ENCODE assay signal across 19 cellular contexts in genomic region chr7:55651057-55651456, GRCh38.
"Had no signal": no experiment of that assay in that cellular context is flagged by ENCODE, and none has a peak within 500 bp of the region (broad histone marks: within the 10 kb centered on the region; RNA-seq: fewer than 3 reads in every experiment).

No MANE protein-coding gene starts in this region.

- H3K36me3 ChIP-seq: tibial nerve, upper lobe of right lung, vagina had no signal

- H3K27ac ChIP-seq: foreskin keratinocyte, hepatocyte, testis, tibial nerve, upper lobe of right lung, vagina had no signal

- H3K4me3 ChIP-seq: hepatocyte, testis, tibial nerve, upper lobe of right lung, vagina had no signal

- H3K27me3 Mint-ChIP-seq: dendritic cell treated with granulocyte-macrophage colony-stimulating factor and Interleukin-4, amounts not matched to agents 40 ng/mL and 50 ng/mL, for 4 days had no signal

- H3K4me1 ChIP-seq: foreskin keratinocyte, testis, tibial nerve, upper lobe of right lung, vagina had no signal

- H3K36me3 Mint-ChIP-seq: naive thymus-derived CD4-positive, alpha-beta T cell; stimulated activated naive B cell treated with anti-CD40 and anti-IgM and Interleukin-4, amounts not matched to agents 10 μg/mL and 1 μg/mL and 100 μg/mL, for 72 hours had no signal

- H3K4me3 Mint-ChIP-seq: dendritic cell treated with granulocyte-macrophage colony-stimulating factor and Interleukin-4, amounts not matched to agents 40 ng/mL and 50 ng/mL, for 4 days; naive thymus-derived CD4-positive, alpha-beta T cell; nephron progenitor cell; stimulated activated naive B cell treated with anti-CD40 and anti-IgM and Interleukin-4, amounts not matched to agents 10 μg/mL and 1 μg/mL and 100 μg/mL, for 72 hours; stimulated activated naive CD8-positive, alpha-beta T cell treated with anti-CD3 and anti-CD28 coated beads, Interleukin-15, amount 100 ng/mL, for 72 hours had no signal

- H3K4me1 Mint-ChIP-seq: naive thymus-derived CD4-positive, alpha-beta T cell; nephron progenitor cell; stimulated activated naive B cell treated with anti-CD40 and anti-IgM and Interleukin-4, amounts not matched to agents 10 μg/mL and 1 μg/mL and 100 μg/mL, for 72 hours; stimulated activated naive CD8-positive, alpha-beta T cell treated with anti-CD3 and anti-CD28 coated beads, Interleukin-15, amount 100 ng/mL, for 72 hours had no signal

- ATAC-seq: foreskin keratinocyte; left colon; left ventricle myocardium superior; naive thymus-derived CD4-positive, alpha-beta T cell; sciatic nerve; stimulated activated naive B cell treated with anti-CD40 and anti-IgM and Interleukin-4, amounts not matched to agents 10 μg/mL and 1 μg/mL and 100 μg/mL, for 72 hours; stimulated activated naive CD8-positive, alpha-beta T cell treated with anti-CD3 and anti-CD28 coated beads, Interleukin-15, amount 100 ng/mL, for 72 hours; upper lobe of right lung had no signal

- DNase-seq: erythroblast; foreskin keratinocyte; head of caudate nucleus; left colon; left ventricle myocardium superior; naive thymus-derived CD4-positive, alpha-beta T cell; nephron progenitor cell; posterior cingulate gyrus; stimulated activated CD4-positive, alpha-beta T cell treated with anti-CD3 and anti-CD28 coated beads, Interleukin-2, amount 100 ng/mL, for 24 hours; stimulated activated CD4-positive, alpha-beta T cell treated with anti-CD3 and anti-CD28 coated beads, Interleukin-4, amount 100 ng/mL, for 4 hours; stimulated activated naive B cell treated with anti-CD40 and anti-IgM and Interleukin-4, amounts not matched to agents 10 μg/mL and 1 μg/mL and 100 μg/mL, for 72 hours; stimulated activated naive CD8-positive, alpha-beta T cell treated with anti-CD3 and anti-CD28 coated beads, Interleukin-15, amount 100 ng/mL, for 72 hours; testis; upper lobe of right lung had no signal

- H3K4me2 ChIP-seq: hepatocyte had no signal

- H2AFZ ChIP-seq: hepatocyte had no signal

- H3K9me3 Mint-ChIP-seq: dendritic cell treated with granulocyte-macrophage colony-stimulating factor and Interleukin-4, amounts not matched to agents 40 ng/mL and 50 ng/mL, for 4 days; naive thymus-derived CD4-positive, alpha-beta T cell; stimulated activated naive B cell treated with anti-CD40 and anti-IgM and Interleukin-4, amounts not matched to agents 10 μg/mL and 1 μg/mL and 100 μg/mL, for 72 hours; stimulated activated naive CD8-positive, alpha-beta T cell treated with anti-CD3 and anti-CD28 coated beads, Interleukin-15, amount 100 ng/mL, for 72 hours had no signal

- H3K27me3 ChIP-seq: foreskin keratinocyte, hepatocyte, testis, tibial nerve, upper lobe of right lung, vagina had no signal

- H3K27ac Mint-ChIP-seq: dendritic cell treated with granulocyte-macrophage colony-stimulating factor and Interleukin-4, amounts not matched to agents 40 ng/mL and 50 ng/mL, for 4 days; naive thymus-derived CD4-positive, alpha-beta T cell; nephron progenitor cell; stimulated activated naive B cell treated with anti-CD40 and anti-IgM and Interleukin-4, amounts not matched to agents 10 μg/mL and 1 μg/mL and 100 μg/mL, for 72 hours; stimulated activated naive CD8-positive, alpha-beta T cell treated with anti-CD3 and anti-CD28 coated beads, Interleukin-15, amount 100 ng/mL, for 72 hours had no signal

- H3K9me3 ChIP-seq: testis, tibial nerve, upper lobe of right lung, vagina had no signal
